9 cellular contexts compared by ENCODE assay signal in the genomic region with DNA sequence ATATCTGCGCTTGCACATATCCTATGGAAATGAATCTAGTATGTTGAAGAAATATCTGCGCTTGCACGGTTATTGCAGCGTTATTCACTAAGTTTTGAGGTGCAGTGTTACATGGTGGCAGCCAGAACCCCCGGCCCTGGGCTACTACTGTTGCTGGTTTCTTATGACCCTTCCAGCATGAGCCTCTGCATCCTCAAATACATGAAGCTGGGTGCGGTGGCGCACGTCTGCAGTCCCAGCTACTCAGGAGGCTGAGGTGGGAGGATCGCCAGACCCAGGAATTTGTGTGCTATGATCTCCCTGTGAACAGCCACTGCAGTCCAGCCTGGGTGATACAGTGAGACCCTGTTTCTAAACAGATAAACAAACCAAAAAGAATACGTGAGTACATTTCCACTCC.
"Had no signal": no experiment of that assay in that cellular context is flagged by ENCODE, and none has a peak within 500 bp of the region (broad histone marks: within the 10 kb centered on the region; RNA-seq: fewer than 3 reads in every experiment).

No MANE protein-coding gene starts in this region.

- ATAC-seq: HCT116, HepG2 had no signal

- H3K27ac Mint-ChIP-seq: HFFc6, IgD-negative memory B cell had no signal

- H3K4me3 ChIP-seq: GM23248, HAP-1 had no signal

- H3K36me3 ChIP-seq: HAP-1 had no signal

- H3K4me3 Mint-ChIP-seq: HFFc6, IgD-negative memory B cell had no signal

- H3K27ac ChIP-seq: GM23248, HL-60 had no signal

- H3K9me3 ChIP-seq: HAP-1 had no signal

- DNase-seq: GM23248, GOT3, H7, HFFc6 had no signal

- H3K9me3 Mint-ChIP-seq: HFFc6, IgD-negative memory B cell had no signal

- H3K9ac ChIP-seq: GM23248 had no signal

- H3K4me1 ChIP-seq: HAP-1 had no signal
